ENCODE assay signal across 9 cellular contexts in genomic region chr5:59317023-59317771, GRCh38.
DNase-seq lines count a peak whose midpoint lies in the region; ATAC-seq and TF ChIP-seq lines count a peak whose summit lies in the region.
"Had no signal": no experiment of that assay in that cellular context is flagged by ENCODE, and none has a peak within 500 bp of the region (broad histone marks: within the 10 kb centered on the region; RNA-seq: fewer than 3 reads in every experiment).

No MANE protein-coding gene starts in this region.

- H3K4me3 ChIP-seq in Panc1 (ENCODE audit: low read depth in 2 of 2, low read length in 2 of 2): peak overlapping the region in 1 of 2 experiments; percentile 12; a peak in 1 of 4 replicates

- TF ChIP-seq CTCF in Panc1 (IDR thresholded peaks at IDR 0.05) (no peak), foreskin keratinocyte (conservative IDR thresholded peaks at IDR 0.05) (no peak), natural killer cell (IDR thresholded peaks at IDR 0.05) (no peak)

- H3K27ac ChIP-seq in Panc1 (ENCODE audit: low read length): no peak overlapping the region
- peak overlapping the region; percentile 7 for H3K27ac ChIP-seq in foreskin keratinocyte

- H3K9me3 Mint-ChIP-seq in natural killer cell: no peaks in the 10 kb centered on the region

- H3K36me3 Mint-ChIP-seq in natural killer cell: no peaks in the 10 kb centered on the region

- H3K27me3 Mint-ChIP-seq in natural killer cell (ENCODE audit: low read depth in 2 of 2): no peaks in the 10 kb centered on the region

- H3K27me3 ChIP-seq in Panc1 (ENCODE audit: control insufficient read depth, insufficient read depth, low read length) (no peaks in the 10 kb centered on the region), foreskin keratinocyte (no peaks in the 10 kb centered on the region)

- H3K9me3 ChIP-seq in Panc1 (ENCODE audit: control insufficient read depth, insufficient read depth, low read depth, low read length): no peaks in the 10 kb centered on the region

- ATAC-seq in Panc1 (peak; percentile 62; the same call in 1 of the 2 replicates), foreskin keratinocyte (peak; percentile 92), natural killer cell (no peak)

- H3K27ac Mint-ChIP-seq in natural killer cell: no peak overlapping the region

- in situ Hi-C loops in Panc1 (cut with HindIII; ENCODE audit: low pct_unique_long_range_greater_than_20kb, low sequenced_read_pairs): no loop called here

- H3K4me1 Mint-ChIP-seq in natural killer cell: peaks cover 0 to 11% of the 10 kb centered on the region in 2 donors

- CTCF ChIA-PET in HEK293T (lab: Yijun Ruan, JAX) (no interaction called here), Panc1 (lab: Charles Lee) (interaction anchor here (1.7 kb wide), 1 partner anchor 129 kb away, joined by 4 read pairs; no protein-coding TSS in a partner anchor)

- H3K4me3 Mint-ChIP-seq in natural killer cell: no peak overlapping the region

- POLR2A ChIA-PET in HEK293T (lab: Yijun Ruan, JAX): interaction anchor here (0.7 to 1.7 kb wide), 6 partner anchors 9 to 95 kb away, joined by 3 to 7 read pairs (median 4); no protein-coding TSS in a partner anchor
- POLR2A ChIA-PET in Panc1 (lab: Charles Lee): no interaction called here

- no peaks in the 10 kb centered on the region for H3K4me1 ChIP-seq in Panc1 (ENCODE audit: control insufficient read depth, insufficient read depth, low read length)
- H3K4me1 ChIP-seq in foreskin keratinocyte: peaks cover 7% of the 10 kb centered on the region

- peak; percentile 55 for DNase-seq in HEK293T (ENCODE audit: extremely low spot score)
- no peak for DNase-seq in Panc1 (ENCODE audit: low read depth, low spot score)
- DNase-seq in foreskin keratinocyte: peak; percentile 33 to 72
- peak; percentile 52 for DNase-seq in retina
- DNase-seq in central memory CD4-positive, alpha-beta T cell: no peak
- no peak for DNase-seq in T-helper 9 cell
- DNase-seq in nucleus accumbens (lab: John Stamatoyannopoulos, UW): no peak
- no peak for DNase-seq in natural killer cell
- DNase-seq: occipital lobe had no signal

- BruUV-seq in Panc1 (replicated peaks; lab: Mats Ljungman, UMichigan): no TSS peak

- intact Hi-C loops in Panc1 (cut with micrococcal nuclease; ENCODE audit: unreplicated experiment): no loop called here
- intact Hi-C loops in natural killer cell (cut with micrococcal nuclease): no loop called here

- no peaks in the 10 kb centered on the region for H3K36me3 ChIP-seq in Panc1 (ENCODE audit: control insufficient read depth, insufficient read depth, low read length)

TF ChIP-seq in HEK293T, 16 proteins besides CTCF, POLR2A, EP300 and RAD21:
- no peak for TF ChIP-seq SUZ12 (IDR thresholded peaks at IDR 0.05)
- no peak for TF ChIP-seq SP1 (IDR thresholded peaks at IDR 0.05)
- no peak for TF ChIP-seq NFRKB (IDR thresholded peaks at IDR 0.05)
- TF ChIP-seq TARDBP (IDR thresholded peaks at IDR 0.05): no peak
- peak; percentile 82 for TF ChIP-seq PKNOX1 (IDR thresholded peaks at IDR 0.05)
- TF ChIP-seq CTBP1 (IDR thresholded peaks at IDR 0.05; ENCODE audit: borderline replicate concordance): peak; percentile 92
- TF ChIP-seq BHLHE40 (IDR thresholded peaks at IDR 0.05; ENCODE audit: borderline replicate concordance): no peak
- TF ChIP-seq ARNT (IDR thresholded peaks at IDR 0.05): peak; percentile 53; the same call in 1 of the 2 replicates
- TF ChIP-seq ELF4 (IDR thresholded peaks at IDR 0.05): no peak
- peak; percentile 66; the same call in 1 of the 2 replicates for TF ChIP-seq L3MBTL2 (conservative IDR thresholded peaks at IDR 0.05)
- TF ChIP-seq FOXM1 (IDR thresholded peaks at IDR 0.05; ENCODE audit: borderline replicate concordance): no peak
- TF ChIP-seq LEF1 (IDR thresholded peaks at IDR 0.05; ENCODE audit: borderline replicate concordance): no peak
- no peak for TF ChIP-seq ZNF384 (IDR thresholded peaks at IDR 0.05)
TF ChIP-seq in HEK293T: peak in this region for 4.

Comparison
In these comparisons a context has a peak if more than half of its experiments do, and no peak if none do; other contexts are left out.
1. DNase-seq: peak in HEK293T (single experiment), foreskin keratinocyte (2 of 2) and retina (single experiment); none in Panc1 (single experiment), central memory CD4-positive, alpha-beta T cell (single experiment), T-helper 9 cell (single experiment), nucleus accumbens (0 of 56) and natural killer cell (single experiment).
2. ATAC-seq: peak in Panc1 (single experiment) and foreskin keratinocyte (single experiment); none in natural killer cell (0 of 3).